Comparison of ENCODE assay signal across 8 cellular contexts in genomic region chr1:36369061-36369470, GRCh38. TPM values are rescaled to one million over a fixed set of nuclear protein-coding genes. Genes with fewer than 3 reads are reported as not detected.
DNase-seq lines count a peak whose midpoint lies in the region; ATAC-seq and TF ChIP-seq lines count a peak whose summit lies in the region.

No MANE protein-coding gene starts in this region.

- TF ChIP-seq CTCF in CD14-positive monocyte (IDR thresholded peaks at IDR 0.05) (peak; percentile 94), HFFc6 (IDR thresholded peaks at IDR 0.05) (peak; percentile 97)

- DNase-seq in CD14-positive monocyte (ENCODE audit: low spot score) (peak; percentile 68), HFFc6 (peak; percentile 56), NCI-H748 (lab: John Stamatoyannopoulos, UW; ENCODE audit: unreplicated experiment) (peak; percentile 57), medulla oblongata (ENCODE audit: extremely low spot score) (peak; percentile 79)
- DNase-seq in activated CD4-positive, alpha-beta T cell treated with anti-CD3 and anti-CD28 coated beads, Interleukin-2, amount 50 U/mL, for 48 hours = peak; percentile 90 to 92
- DNase-seq in stimulated activated CD8-positive, alpha-beta memory T cell treated with anti-CD3 and anti-CD28 coated beads, Interleukin-2, amount 100 ng/mL, for 48 hours (ENCODE audit: low read depth in 2 of 2) = peak; percentile 64 to 80

- H3K27ac Mint-ChIP-seq in CD14-positive monocyte (peak overlapping the region; percentile 14 to 100 (median 98)), HFFc6 (peak overlapping the region; percentile 69; the same call in 1 of the 2 replicates)
- peak overlapping the region; percentile 97 for H3K27ac Mint-ChIP-seq in dendritic cell treated with granulocyte-macrophage colony-stimulating factor and Interleukin-4, amounts not matched to agents 40 ng/mL and 50 ng/mL, for 4 days

- intact Hi-C loops in CD14-positive monocyte (cut with micrococcal nuclease) = loop anchor here in 1 of 2 donors (2.0 kb wide), 1 partner anchor 18 kb away; no protein-coding TSS in a partner anchor
- intact Hi-C loops in dendritic cell treated with granulocyte-macrophage colony-stimulating factor and Interleukin-4, amounts not matched to agents 40 ng/mL and 50 ng/mL, for 4 days (cut with micrococcal nuclease) = loop anchor here (1.0 to 5.0 kb wide), 4 partner anchors 27 to 62 kb away; partner anchors contain the start of genes EVA1B and SH3D21

- H3K4me3 Mint-ChIP-seq in CD14-positive monocyte (no peak overlapping the region), HFFc6 (no peak overlapping the region)
- H3K4me3 Mint-ChIP-seq in dendritic cell treated with granulocyte-macrophage colony-stimulating factor and Interleukin-4, amounts not matched to agents 40 ng/mL and 50 ng/mL, for 4 days = no peak overlapping the region

- H3K9me3 Mint-ChIP-seq in CD14-positive monocyte (peaks cover 0 to 1% (median 0%) of the 10 kb centered on the region in 7 donors), HFFc6 (no peaks in the 10 kb centered on the region)
- no peaks in the 10 kb centered on the region for H3K9me3 Mint-ChIP-seq in dendritic cell treated with granulocyte-macrophage colony-stimulating factor and Interleukin-4, amounts not matched to agents 40 ng/mL and 50 ng/mL, for 4 days

- ATAC-seq in HG02885 (IDR thresholded peaks at IDR 0.05; ENCODE audit: poor library complexity, unreplicated experiment) = no peak

- H3K36me3 Mint-ChIP-seq in CD14-positive monocyte (peaks cover 32 to 35% of the 10 kb centered on the region in 2 donors), HFFc6 (ENCODE audit: low read depth) (peaks cover 11% of the 10 kb centered on the region)
- peaks cover 42% of the 10 kb centered on the region for H3K36me3 Mint-ChIP-seq in dendritic cell treated with granulocyte-macrophage colony-stimulating factor and Interleukin-4, amounts not matched to agents 40 ng/mL and 50 ng/mL, for 4 days (ENCODE audit: low read depth)

- H3K4me1 Mint-ChIP-seq in CD14-positive monocyte = peaks cover 74% of the 10 kb centered on the region
- H3K4me1 Mint-ChIP-seq in HFFc6 (ENCODE audit: low read depth) = peaks cover 76% of the 10 kb centered on the region
- peaks cover 83% of the 10 kb centered on the region for H3K4me1 Mint-ChIP-seq in dendritic cell treated with granulocyte-macrophage colony-stimulating factor and Interleukin-4, amounts not matched to agents 40 ng/mL and 50 ng/mL, for 4 days (ENCODE audit: low read depth)

- no peaks in the 10 kb centered on the region for H3K27me3 Mint-ChIP-seq in CD14-positive monocyte (ENCODE audit: low read depth in 3 of 3)
- peaks cover 2% of the 10 kb centered on the region; the same call in 1 of the 2 replicates for H3K27me3 Mint-ChIP-seq in HFFc6 (ENCODE audit: insufficient read depth)
- H3K27me3 Mint-ChIP-seq in dendritic cell treated with granulocyte-macrophage colony-stimulating factor and Interleukin-4, amounts not matched to agents 40 ng/mL and 50 ng/mL, for 4 days = no peaks in the 10 kb centered on the region

RNA-seq across cellular contexts. Expression of gene STK40, which starts 16.7 kb away (rescaled TPM):
- 10 to 100 TPM; 40.2 to 65.9 TPM for polyA plus RNA-seq in CD14-positive monocyte
- 10 to 100 TPM; 24.1 to 26.5 (median 25.1) TPM for total RNA-seq in HFFc6 (2021; fragmentation: NEBNext Ultra II Directional; extraction: Animal tissue kit (Norgen Biotek cat#: 25700))

RNA-seq across cellular contexts. Expression of gene LSM10, which starts 28.6 kb away (rescaled TPM):
- polyA plus RNA-seq in CD14-positive monocyte = 100 to 1,000 TPM; 224 to 234 TPM
- total RNA-seq in HFFc6 (2021; fragmentation: NEBNext Ultra II Directional; extraction: Animal tissue kit (Norgen Biotek cat#: 25700)) = 10 to 100 TPM; 44.6 to 58.7 (median 49.6) TPM

RNA-seq across cellular contexts. Expression of gene EVA1B, which starts 45.6 kb away (rescaled TPM):
- 10 to 100 TPM; 16.6 to 19.1 TPM for polyA plus RNA-seq in CD14-positive monocyte
- total RNA-seq in HFFc6 (2021; fragmentation: NEBNext Ultra II Directional; extraction: Animal tissue kit (Norgen Biotek cat#: 25700)) = 100 to 1,000 TPM; 152 to 206 (median 155) TPM
